Comparison of ENCODE assay signal across 1 cellular context in genomic region chr2:152222975-152223638, GRCh38.
TF ChIP-seq lines count a peak whose summit lies in the region.

No MANE protein-coding gene starts in this region.

TF ChIP-seq in GM23338, 12 proteins besides CTCF, POLR2A, EP300 and RAD21 (continued from another document):
- TF ChIP-seq, protein P1, sequence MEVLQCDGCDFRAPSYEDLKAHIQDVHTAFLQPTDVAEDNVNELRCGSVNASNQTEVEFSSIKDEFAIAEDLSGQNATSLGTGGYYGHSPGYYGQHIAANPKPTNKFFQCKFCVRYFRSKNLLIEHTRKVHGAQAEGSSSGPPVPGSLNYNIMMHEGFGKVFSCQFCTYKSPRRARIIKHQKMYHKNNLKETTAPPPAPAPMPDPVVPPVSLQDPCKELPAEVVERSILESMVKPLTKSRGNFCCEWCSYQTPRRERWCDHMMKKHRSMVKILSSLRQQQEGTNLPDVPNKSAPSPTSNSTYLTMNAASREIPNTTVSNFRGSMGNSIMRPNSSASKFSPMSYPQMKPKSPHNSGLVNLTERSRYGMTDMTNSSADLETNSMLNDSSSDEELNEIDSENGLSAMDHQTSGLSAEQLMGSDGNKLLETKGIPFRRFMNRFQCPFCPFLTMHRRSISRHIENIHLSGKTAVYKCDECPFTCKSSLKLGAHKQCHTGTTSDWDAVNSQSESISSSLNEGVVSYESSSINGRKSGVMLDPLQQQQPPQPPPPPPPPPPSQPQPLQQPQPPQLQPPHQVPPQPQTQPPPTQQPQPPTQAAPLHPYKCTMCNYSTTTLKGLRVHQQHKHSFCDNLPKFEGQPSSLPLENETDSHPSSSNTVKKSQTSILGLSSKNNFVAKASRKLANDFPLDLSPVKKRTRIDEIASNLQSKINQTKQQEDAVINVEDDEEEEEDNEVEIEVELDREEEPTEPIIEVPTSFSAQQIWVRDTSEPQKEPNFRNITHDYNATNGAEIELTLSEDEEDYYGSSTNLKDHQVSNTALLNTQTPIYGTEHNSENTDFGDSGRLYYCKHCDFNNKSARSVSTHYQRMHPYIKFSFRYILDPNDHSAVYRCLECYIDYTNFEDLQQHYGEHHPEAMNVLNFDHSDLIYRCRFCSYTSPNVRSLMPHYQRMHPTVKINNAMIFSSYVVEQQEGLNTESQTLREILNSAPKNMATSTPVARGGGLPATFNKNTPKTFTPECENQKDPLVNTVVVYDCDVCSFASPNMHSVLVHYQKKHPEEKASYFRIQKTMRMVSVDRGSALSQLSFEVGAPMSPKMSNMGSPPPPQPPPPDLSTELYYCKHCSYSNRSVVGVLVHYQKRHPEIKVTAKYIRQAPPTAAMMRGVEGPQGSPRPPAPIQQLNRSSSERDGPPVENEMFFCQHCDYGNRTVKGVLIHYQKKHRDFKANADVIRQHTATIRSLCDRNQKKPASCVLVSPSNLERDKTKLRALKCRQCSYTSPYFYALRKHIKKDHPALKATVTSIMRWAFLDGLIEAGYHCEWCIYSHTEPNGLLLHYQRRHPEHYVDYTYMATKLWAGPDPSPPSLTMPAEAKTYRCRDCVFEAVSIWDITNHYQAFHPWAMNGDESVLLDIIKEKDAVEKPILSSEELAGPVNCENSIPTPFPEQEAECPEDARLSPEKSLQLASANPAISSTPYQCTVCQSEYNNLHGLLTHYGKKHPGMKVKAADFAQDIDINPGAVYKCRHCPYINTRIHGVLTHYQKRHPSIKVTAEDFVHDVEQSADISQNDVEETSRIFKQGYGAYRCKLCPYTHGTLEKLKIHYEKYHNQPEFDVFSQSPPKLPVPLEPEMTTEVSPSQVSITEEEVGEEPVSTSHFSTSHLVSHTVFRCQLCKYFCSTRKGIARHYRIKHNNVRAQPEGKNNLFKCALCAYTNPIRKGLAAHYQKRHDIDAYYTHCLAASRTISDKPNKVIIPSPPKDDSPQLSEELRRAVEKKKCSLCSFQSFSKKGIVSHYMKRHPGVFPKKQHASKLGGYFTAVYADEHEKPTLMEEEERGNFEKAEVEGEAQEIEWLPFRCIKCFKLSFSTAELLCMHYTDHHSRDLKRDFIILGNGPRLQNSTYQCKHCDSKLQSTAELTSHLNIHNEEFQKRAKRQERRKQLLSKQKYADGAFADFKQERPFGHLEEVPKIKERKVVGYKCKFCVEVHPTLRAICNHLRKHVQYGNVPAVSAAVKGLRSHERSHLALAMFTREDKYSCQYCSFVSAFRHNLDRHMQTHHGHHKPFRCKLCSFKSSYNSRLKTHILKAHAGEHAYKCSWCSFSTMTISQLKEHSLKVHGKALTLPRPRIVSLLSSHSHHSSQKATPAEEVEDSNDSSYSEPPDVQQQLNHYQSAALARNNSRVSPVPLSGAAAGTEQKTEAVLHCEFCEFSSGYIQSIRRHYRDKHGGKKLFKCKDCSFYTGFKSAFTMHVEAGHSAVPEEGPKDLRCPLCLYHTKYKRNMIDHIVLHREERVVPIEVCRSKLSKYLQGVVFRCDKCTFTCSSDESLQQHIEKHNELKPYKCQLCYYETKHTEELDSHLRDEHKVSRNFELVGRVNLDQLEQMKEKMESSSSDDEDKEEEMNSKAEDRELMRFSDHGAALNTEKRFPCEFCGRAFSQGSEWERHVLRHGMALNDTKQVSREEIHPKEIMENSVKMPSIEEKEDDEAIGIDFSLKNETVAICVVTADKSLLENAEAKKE (CRISPR knock-in tag; IDR thresholded peaks at IDR 0.05), result no peak
- TF ChIP-seq STAT1 (IDR thresholded peaks at IDR 0.05; ENCODE audit: unreplicated experiment), result no peak
- no peak for TF ChIP-seq NANOG (IDR thresholded peaks at IDR 0.05; ENCODE audit: borderline replicate concordance)
- no peak for TF ChIP-seq POLR2AphosphoS5 (IDR thresholded peaks at IDR 0.05; ENCODE audit: low read depth)
- no peak for TF ChIP-seq ZNF114 (CRISPR knock-in tag; IDR thresholded peaks at IDR 0.05)
- no peak for TF ChIP-seq ETS1 (IDR thresholded peaks at IDR 0.05)
- TF ChIP-seq CREB1 (CRISPR knock-in tag; IDR thresholded peaks at IDR 0.05; ENCODE audit: low read depth), result no peak
- TF ChIP-seq ZNF331 (CRISPR knock-in tag; IDR thresholded peaks at IDR 0.05; ENCODE audit: low read depth), result no peak
